1 cellular context compared by ENCODE assay signal in the genomic region with DNA sequence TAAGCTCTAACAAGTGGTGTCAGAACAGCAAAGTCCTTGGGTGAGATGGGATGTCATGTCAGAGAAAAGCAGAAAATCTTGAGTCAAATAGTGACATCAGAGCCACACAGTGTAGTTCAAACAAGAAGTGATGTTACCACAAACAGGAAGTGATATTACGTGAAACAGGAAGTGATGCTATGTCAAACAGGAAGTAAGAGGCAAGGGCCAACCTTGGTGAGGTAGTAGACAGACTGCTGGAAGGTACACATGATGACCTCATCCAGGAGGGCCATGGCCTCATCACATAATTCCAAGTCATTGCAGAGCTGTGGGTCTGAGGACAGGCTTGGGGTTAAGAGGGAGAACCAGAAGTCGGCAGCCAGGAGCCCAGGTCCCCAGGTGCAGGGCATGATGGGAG.
TF ChIP-seq lines count a peak whose summit lies in the region.

No MANE protein-coding gene starts in this region.

TF ChIP-seq in K562, 482 proteins besides CTCF, POLR2A, EP300 and RAD21:
- TF ChIP-seq GABPB1 (CRISPR knock-in tag; IDR thresholded peaks at IDR 0.05) (peak; percentile 90), ZHX1 (conservative IDR thresholded peaks at IDR 0.05; ENCODE audit: low read length) (no peak), NR2C1 (IDR thresholded peaks at IDR 0.05) (0 out of 2 replicates have a peak, but pooled peaks have one; percentile 11), NR2C1 (tag; IDR thresholded peaks at IDR 0.05) (no peak), ELF1 (tag; IDR thresholded peaks at IDR 0.05) (peak; percentile 35; the same call in 1 of the 2 replicates), NCOA1 (IDR thresholded peaks at IDR 0.05; ENCODE audit: low read depth) (peak; percentile 76), CREM (IDR thresholded peaks at IDR 0.05; ENCODE audit: low read depth) (peak; percentile 86), TCF7L2 (IDR thresholded peaks at IDR 0.05; ENCODE audit: low read depth, low read length) (no peak), ZNF655 (CRISPR knock-in tag; IDR thresholded peaks at IDR 0.05) (no peak), CREB1 (IDR thresholded peaks at IDR 0.05) (peak; percentile 88), CREB1 (CRISPR knock-in tag; IDR thresholded peaks at IDR 0.05) (peak; percentile 87), HMG20A (CRISPR knock-in tag; conservative IDR thresholded peaks at IDR 0.05) (no peak), ID3 (CRISPR knock-in tag; IDR thresholded peaks at IDR 0.05) (no peak), ID3 (tag; IDR thresholded peaks at IDR 0.05) (no peak), ETV6 (IDR thresholded peaks at IDR 0.05; ENCODE audit: borderline replicate concordance in 1 of 2, low read depth in 2 of 2, low read length in 1 of 2) (peak; percentile 24 to 77; a peak in 3 of 4 replicates), ETV6 (CRISPR knock-in tag; IDR thresholded peaks at IDR 0.05; ENCODE audit: borderline replicate concordance) (no peak), PTBP1 (IDR thresholded peaks at IDR 0.05; ENCODE audit: low read depth, low read length) (no peak), ZBTB40 (IDR thresholded peaks at IDR 0.05) (peak; percentile 89), ZBTB40 (CRISPR knock-in tag; IDR thresholded peaks at IDR 0.05) (no peak), ZBTB12 (CRISPR knock-in tag; IDR thresholded peaks at IDR 0.05) (0 out of 2 replicates have a peak, but pooled peaks have one; percentile 48), GATAD2A (IDR thresholded peaks at IDR 0.05) (no peak), MTA3 (IDR thresholded peaks at IDR 0.05; ENCODE audit: borderline replicate concordance) (0 out of 2 replicates have a peak, but pooled peaks have one; percentile 46), HDAC3 (IDR thresholded peaks at IDR 0.05; ENCODE audit: borderline replicate concordance, partially characterized antibody) (no peak), U2AF2 (optimal IDR thresholded peaks at IDR 0.05; ENCODE audit: low read depth, low read length) (no peak), ATF1 (CRISPR knock-in tag; IDR thresholded peaks at IDR 0.05) (no peak), ATF1 (tag; IDR thresholded peaks at IDR 0.05) (peak; percentile 63), JUND (IDR thresholded peaks at IDR 0.05; ENCODE audit: borderline replicate concordance, low read depth, low read length) (no peak), JUND (tag; IDR thresholded peaks at IDR 0.05; ENCODE audit: borderline replicate concordance, low read depth, low read length) (peak; percentile 28; the same call in 1 of the 3 replicates), ATF3 (IDR thresholded peaks at IDR 0.05) (peak; percentile 78), ATF3 (CRISPR knock-in tag; conservative IDR thresholded peaks at IDR 0.05) (no peak), TRIM24 (IDR thresholded peaks at IDR 0.05) (0 out of 4 replicates have a peak, but pooled peaks of 1 of the 2 experiments have one; percentile 1), RFX1 (IDR thresholded peaks at IDR 0.05) (no peak), GABPA (tag; conservative IDR thresholded peaks at IDR 0.05; ENCODE audit: low read depth) (peak; percentile 78), SPI1 (IDR thresholded peaks at IDR 0.05; ENCODE audit: borderline replicate concordance, low read depth, low read length) (peak; percentile 83; the same call in 1 of the 2 replicates), CEBPB (tag; IDR thresholded peaks at IDR 0.05) (no peak), ADNP (tag; IDR thresholded peaks at IDR 0.05) (no peak)
TF ChIP-seq in K562: peak in this region for 16.
